ENCODE assay signal across 1 cellular context in the genomic region with DNA sequence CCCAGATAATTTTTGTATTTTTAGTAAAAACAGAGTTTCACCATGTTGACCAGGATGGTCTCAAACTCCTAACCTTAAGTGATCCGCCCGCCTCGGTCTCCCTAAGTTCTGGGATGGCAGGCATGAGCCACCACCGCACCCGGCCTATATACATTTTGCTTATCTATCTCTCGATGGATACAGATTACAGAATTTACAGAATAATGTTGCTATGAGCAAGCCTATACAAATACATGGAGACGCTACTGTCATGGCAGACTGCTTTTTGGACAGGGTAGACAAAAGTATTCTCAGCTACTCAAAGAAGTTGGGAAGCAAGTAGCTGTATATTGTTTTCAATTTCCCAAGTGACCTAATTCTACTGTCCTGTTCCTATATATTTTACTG.
TF ChIP-seq lines count a peak whose summit lies in the region.

No MANE protein-coding gene starts in this region.

TF ChIP-seq in HEK293, 187 proteins besides CTCF, POLR2A, EP300 and RAD21 (continued from another document):
- TF ChIP-seq, protein P1, sequence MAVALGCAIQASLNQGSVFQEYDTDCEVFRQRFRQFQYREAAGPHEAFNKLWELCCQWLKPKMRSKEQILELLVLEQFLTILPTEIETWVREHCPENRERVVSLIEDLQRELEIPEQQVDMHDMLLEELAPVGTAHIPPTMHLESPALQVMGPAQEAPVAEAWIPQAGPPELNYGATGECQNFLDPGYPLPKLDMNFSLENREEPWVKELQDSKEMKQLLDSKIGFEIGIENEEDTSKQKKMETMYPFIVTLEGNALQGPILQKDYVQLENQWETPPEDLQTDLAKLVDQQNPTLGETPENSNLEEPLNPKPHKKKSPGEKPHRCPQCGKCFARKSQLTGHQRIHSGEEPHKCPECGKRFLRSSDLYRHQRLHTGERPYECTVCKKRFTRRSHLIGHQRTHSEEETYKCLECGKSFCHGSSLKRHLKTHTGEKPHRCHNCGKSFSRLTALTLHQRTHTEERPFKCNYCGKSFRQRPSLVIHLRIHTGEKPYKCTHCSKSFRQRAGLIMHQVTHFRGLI (tag by site-specific recombination; IDR thresholded peaks at IDR 0.05): no peak
- no peak for TF ChIP-seq SP7 (tag by site-specific recombination; IDR thresholded peaks at IDR 0.05)
- TF ChIP-seq, protein P2, sequence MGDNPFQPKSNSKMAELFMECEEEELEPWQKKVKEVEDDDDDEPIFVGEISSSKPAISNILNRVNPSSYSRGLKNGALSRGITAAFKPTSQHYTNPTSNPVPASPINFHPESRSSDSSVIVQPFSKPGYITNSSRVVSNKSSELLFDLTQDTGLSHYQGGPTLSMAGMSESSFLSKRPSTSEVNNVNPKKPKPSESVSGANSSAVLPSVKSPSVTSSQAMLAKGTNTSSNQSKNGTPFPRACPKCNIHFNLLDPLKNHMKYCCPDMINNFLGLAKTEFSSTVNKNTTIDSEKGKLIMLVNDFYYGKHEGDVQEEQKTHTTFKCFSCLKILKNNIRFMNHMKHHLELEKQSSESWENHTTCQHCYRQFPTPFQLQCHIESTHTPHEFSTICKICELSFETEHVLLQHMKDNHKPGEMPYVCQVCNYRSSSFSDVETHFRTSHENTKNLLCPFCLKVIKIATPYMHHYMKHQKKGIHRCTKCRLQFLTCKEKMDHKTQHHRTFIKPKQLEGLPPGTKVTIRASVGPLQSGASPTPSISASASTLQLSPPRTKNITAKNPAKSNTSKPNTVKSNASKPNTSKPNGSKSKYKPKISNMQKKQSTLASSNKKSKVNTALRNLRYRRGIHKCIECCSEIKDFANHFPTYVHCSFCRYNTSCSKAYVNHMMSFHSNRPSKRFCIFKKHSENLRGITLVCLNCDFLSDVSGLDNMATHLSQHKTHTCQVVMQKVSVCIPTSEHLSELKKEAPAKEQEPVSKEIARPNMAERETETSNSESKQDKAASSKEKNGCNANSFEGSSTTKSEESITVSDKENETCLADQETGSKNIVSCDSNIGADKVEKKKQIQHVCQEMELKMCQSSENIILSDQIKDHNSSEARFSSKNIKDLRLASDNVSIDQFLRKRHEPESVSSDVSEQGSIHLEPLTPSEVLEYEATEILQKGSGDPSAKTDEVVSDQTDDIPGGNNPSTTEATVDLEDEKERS (tag by site-specific recombination; IDR thresholded peaks at IDR 0.05): no peak
- TF ChIP-seq WT1 (tag by site-specific recombination; IDR thresholded peaks at IDR 0.05): no peak
- TF ChIP-seq ZNF112 (tag by site-specific recombination; IDR thresholded peaks at IDR 0.05): no peak
